Comparison of ENCODE assay signal across 19 cellular contexts in the genomic region with DNA sequence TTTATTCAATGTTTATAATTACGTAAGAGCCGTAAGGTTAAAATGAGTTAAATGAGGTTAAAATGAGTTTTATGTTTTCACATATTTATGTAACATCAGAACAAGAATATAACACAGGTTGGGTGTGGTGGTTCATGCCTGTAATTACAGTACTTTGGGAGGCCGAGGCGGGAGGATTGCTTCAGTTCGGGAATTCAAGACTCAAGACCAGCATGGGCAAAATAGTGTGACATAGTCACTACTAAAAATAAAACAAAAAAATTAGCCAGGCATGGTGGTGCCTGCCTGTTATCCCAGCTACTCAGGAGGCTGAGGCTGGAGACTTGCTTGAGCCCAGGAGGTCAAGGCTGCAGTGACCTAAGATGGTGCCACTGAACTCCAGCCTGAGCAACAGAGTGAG. TPM values are rescaled to one million over a fixed set of nuclear protein-coding genes. Genes with fewer than 3 reads are reported as not detected.
A peak's percentile ranks its signal among the peaks of the same experiment; 100 is the strongest.
DNase-seq lines count a peak whose midpoint lies in the region; ATAC-seq and TF ChIP-seq lines count a peak whose summit lies in the region.
"Had no signal": no experiment of that assay in that cellular context is flagged by ENCODE, and none has a peak within 500 bp of the region (broad histone marks: within the 10 kb centered on the region; RNA-seq: fewer than 3 reads in every experiment).

No MANE protein-coding gene starts in this region.

- BruUV-seq in MCF 10A (replicated peaks; lab: Mats Ljungman, UMichigan): TSS peak; percentile 39

- TF ChIP-seq CTCF in MCF 10A (IDR thresholded peaks at IDR 0.05; ENCODE audit: unreplicated experiment): no peak
- no peak for TF ChIP-seq CTCF in breast epithelium (IDR thresholded peaks at IDR 0.05)

- H4K8ac ChIP-seq in trophoblast cell (ENCODE audit: low read depth, low read length): no peak overlapping the region

- H3K27me3 Mint-ChIP-seq in MCF 10A (ENCODE audit: insufficient read depth, unreplicated experiment): no peaks in the 10 kb centered on the region
- H3K27me3 Mint-ChIP-seq: B cell; CD4-positive, CD25-positive, alpha-beta regulatory T cell had no signal

- WGBS in trophoblast cell (ENCODE audit: extremely low coverage, insufficient coverage, insufficient read length): 100% methylated on average over 2 of the region's 5 CpGs

- no peaks in the 10 kb centered on the region for H3K9me3 ChIP-seq in breast epithelium
- no peaks in the 10 kb centered on the region for H3K9me3 ChIP-seq in trophoblast cell (ENCODE audit: insufficient read depth, low read depth, low read length)
- H3K9me3 ChIP-seq: BLaER1, Caco-2 had no signal

- H3K9ac ChIP-seq in trophoblast cell (ENCODE audit: low read length): no peak overlapping the region
- H3K9ac ChIP-seq: BLaER1 had no signal

- H3K4ac ChIP-seq in trophoblast cell (ENCODE audit: low read depth, low read length): no peak overlapping the region

- peak overlapping the region; percentile 11 for H4K91ac ChIP-seq in trophoblast cell (ENCODE audit: low read depth, low read length)

- no peak overlapping the region for H2AFZ ChIP-seq in trophoblast cell (ENCODE audit: insufficient read depth, low read length, poor library complexity)

- CTCF ChIA-PET in MCF 10A (lab: Yijun Ruan, JAX): interaction anchor here (1.9 kb wide), 1 partner anchor 11 kb away, joined by 6 read pairs; no protein-coding TSS in a partner anchor

- peak overlapping the region; percentile 83 for H2AK5ac ChIP-seq in trophoblast cell (ENCODE audit: low read length)

- H2BK12ac ChIP-seq in trophoblast cell (ENCODE audit: low read length): peak overlapping the region; percentile 80

- peak overlapping the region; percentile 76 for H2BK120ac ChIP-seq in trophoblast cell (ENCODE audit: insufficient read depth, low read length, poor library complexity)

- no peak overlapping the region for H3K4me2 ChIP-seq in trophoblast cell (ENCODE audit: low read length)
- H3K4me2 ChIP-seq: BLaER1, GM23338 had no signal

- no peaks in the 10 kb centered on the region for H3K4me1 ChIP-seq in breast epithelium
- peaks cover 0 to 2% of the 10 kb centered on the region in 2 experiments for H3K4me1 ChIP-seq in trophoblast cell (ENCODE audit: control insufficient read depth in 1 of 2, insufficient read depth in 2 of 2, low read length in 2 of 2)
- H3K4me1 ChIP-seq: Caco-2 had no signal

- no peak overlapping the region for H4K12ac ChIP-seq in trophoblast cell (ENCODE audit: low read depth, low read length)

- H3K79me2 ChIP-seq in trophoblast cell (ENCODE audit: control insufficient read depth, insufficient read depth, low read length, poor library complexity): no peaks in the 10 kb centered on the region

- H3K27ac Mint-ChIP-seq in MCF 10A (ENCODE audit: low read depth, unreplicated experiment): no peak overlapping the region
- H3K27ac Mint-ChIP-seq: B cell; CD4-positive, CD25-positive, alpha-beta regulatory T cell; CD8-positive, alpha-beta T cell; GM23338; H9 had no signal

- DNase-seq in MCF 10A (ENCODE audit: unreplicated experiment): no peak
- DNase-seq in breast epithelium (ENCODE audit: low spot score in 2 of 2): no peak
- no peak for DNase-seq in epithelial cell of prostate (ENCODE audit: low read depth, low spot score)
- peak; percentile 74 to 89 for DNase-seq in trophoblast cell
- no peak for DNase-seq in NCI-H1436 treated with DMSO at 0.1 percent for 48 hours (lab: John Stamatoyannopoulos, UW)
- no peak for DNase-seq in DMS53 treated with DMSO at 0.1 percent for 48 hours (lab: John Stamatoyannopoulos, UW; ENCODE audit: unreplicated experiment)
- DNase-seq: Caco-2; CD4-positive, CD25-positive, alpha-beta regulatory T cell; CD8-positive, alpha-beta T cell; DMS79 treated with DMSO at 0.1 percent for 48 hours; GF-D8; H9 had no signal

- no peak overlapping the region for H3K4me3 ChIP-seq in breast epithelium
- no peak overlapping the region for H3K4me3 ChIP-seq in trophoblast cell (ENCODE audit: low read depth, low read length)
- H3K4me3 ChIP-seq: BLaER1, GM23338 had no signal

- peaks cover 6% of the 10 kb centered on the region for H3K4me1 Mint-ChIP-seq in MCF 10A (ENCODE audit: insufficient read depth, unreplicated experiment)
- H3K4me1 Mint-ChIP-seq: GM23338 had no signal

- H3K9me3 Mint-ChIP-seq in MCF 10A (ENCODE audit: unreplicated experiment): no peaks in the 10 kb centered on the region
- H3K9me3 Mint-ChIP-seq: CD8-positive, alpha-beta T cell; GM23338; H9 had no signal

- no peaks in the 10 kb centered on the region for H3K27me3 ChIP-seq in breast epithelium
- H3K27me3 ChIP-seq in trophoblast cell (ENCODE audit: insufficient read depth, low read length): no peaks in the 10 kb centered on the region
- H3K27me3 ChIP-seq: BLaER1 had no signal

- POLR2A ChIA-PET in MCF 10A (lab: Yijun Ruan, JAX): interaction anchor here (1.3 to 2.1 kb wide), 3 partner anchors 9 to 36 kb away, joined by 4 to 13 read pairs (median 13); partner anchors contain the start of genes MBD2 and POLI

- no peak overlapping the region for H2BK5ac ChIP-seq in trophoblast cell (ENCODE audit: low read depth, low read length, poor library complexity)

- no peak for TF ChIP-seq POLR2A in breast epithelium (IDR thresholded peaks at IDR 0.05)

- H3K18ac ChIP-seq in trophoblast cell (ENCODE audit: low read length): no peak overlapping the region

- no peak overlapping the region for H3K14ac ChIP-seq in trophoblast cell (ENCODE audit: low read length)

- intact Hi-C loops in MCF 10A (cut with micrococcal nuclease): no loop called here
- intact Hi-C loops in breast epithelium (cut with DNase I; ENCODE audit: low total_unique reads): no loop called here

- no peak overlapping the region for H3K4me3 Mint-ChIP-seq in MCF 10A (ENCODE audit: unreplicated experiment)
- H3K4me3 Mint-ChIP-seq: B cell; CD4-positive, CD25-positive, alpha-beta regulatory T cell; CD8-positive, alpha-beta T cell; GM23338; H9 had no signal

- ATAC-seq in GM21390 (IDR thresholded peaks at IDR 0.05; ENCODE audit: unreplicated experiment): no peak
- ATAC-seq: CD8-positive, alpha-beta T cell; GM23338; HCT116 had no signal

- H3K36me3 ChIP-seq in breast epithelium (no peaks in the 10 kb centered on the region), trophoblast cell (ENCODE audit: control insufficient read depth in 1 of 2, insufficient read depth in 2 of 2, low read length in 2 of 2) (no peaks in the 10 kb centered on the region)
- H3K36me3 ChIP-seq: BLaER1 had no signal

- H3K79me1 ChIP-seq in trophoblast cell (ENCODE audit: low read length): peaks cover 11% of the 10 kb centered on the region

- H3K27ac ChIP-seq in breast epithelium (no peak overlapping the region), epithelial cell of prostate (peak overlapping the region; percentile 52), trophoblast cell (ENCODE audit: low read depth, low read length) (no peak overlapping the region)
- H3K27ac ChIP-seq: 22Rv1, BLaER1, C4-2B had no signal

- H3K36me3 Mint-ChIP-seq in MCF 10A (ENCODE audit: insufficient read depth, unreplicated experiment): peaks cover 7% of the 10 kb centered on the region
- H3K36me3 Mint-ChIP-seq: CD4-positive, CD25-positive, alpha-beta regulatory T cell; CD8-positive, alpha-beta T cell had no signal

- H3K23ac ChIP-seq in trophoblast cell (ENCODE audit: low read length): no peak overlapping the region

RNA-seq across cellular contexts. Expression of gene MBD2, which starts 9.3 kb away (rescaled TPM):
- total RNA-seq in MCF 10A (2022) (179 and 194 TPM in 2 replicates), breast epithelium (10 to 100 TPM; 46.2 to 61.9 (median 50.6) TPM)
- 33.1 and 34.2 TPM in 2 replicates for polyA plus RNA-seq in trophoblast cell (2013)

RNA-seq across cellular contexts. Expression of gene POLI, which starts 35.6 kb away (rescaled TPM):
- 34.7 and 37.4 TPM in 2 replicates for total RNA-seq in MCF 10A (2022)
- total RNA-seq in breast epithelium: 10 to 100 TPM; 46.9 to 67.6 (median 47.0) TPM
- polyA plus RNA-seq in trophoblast cell (2013): 19.2 and 22.4 TPM in 2 replicates

Comparison
In these comparisons a context has a peak if more than half of its experiments do, and no peak if none do; other contexts are left out.
1. DNase-seq: peak in trophoblast cell (2 of 2); none in MCF 10A (single experiment), breast epithelium (0 of 2), epithelial cell of prostate (single experiment), NCI-H1436 treated with DMSO at 0.1 percent for 48 hours (single experiment) and DMS53 treated with DMSO at 0.1 percent for 48 hours (single experiment).